21 cellular contexts compared by ENCODE assay signal in the genomic region with DNA sequence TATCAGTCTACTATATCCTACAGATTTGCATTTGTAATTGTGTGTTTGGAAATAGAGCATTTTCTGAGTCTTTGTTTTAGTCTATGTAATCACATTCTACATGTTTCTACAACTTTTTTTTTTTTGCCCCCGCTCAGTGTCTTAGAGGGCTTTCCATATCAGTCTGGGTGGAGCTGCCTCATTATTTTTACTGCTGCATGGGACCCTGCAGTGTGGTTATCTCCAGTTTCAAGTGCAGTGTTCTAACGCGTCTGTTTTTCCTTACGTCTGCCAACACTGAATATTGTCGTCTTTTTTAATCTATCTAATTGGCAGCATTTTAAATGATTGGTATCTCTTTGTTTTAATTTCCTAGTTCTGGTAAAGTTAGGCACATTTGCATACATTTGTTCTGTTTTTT. TPM values are rescaled to one million over a fixed set of nuclear protein-coding genes. Genes with fewer than 3 reads are reported as not detected.
DNase-seq lines count a peak whose midpoint lies in the region; ATAC-seq, FAIRE-seq and TF ChIP-seq lines count a peak whose summit lies in the region.
"Had no signal": no experiment of that assay in that cellular context is flagged by ENCODE, and none has a peak within 500 bp of the region (broad histone marks: within the 10 kb centered on the region; RNA-seq: fewer than 3 reads in every experiment).

No MANE protein-coding gene starts in this region.

- peak overlapping the region in 1 of 2 experiments; percentile 28; a peak in 1 of 4 replicates for H3K9ac ChIP-seq in K562 (ENCODE audit: insufficient read depth in 1 of 2, low read depth in 2 of 2, low read length in 2 of 2)

- H3K4me3 ChIP-seq in cardiac muscle cell (peak overlapping the region; percentile 4), K562 (no peak overlapping the region)
- H3K4me3 ChIP-seq: MG63, SJSA1 had no signal

- CTCF ChIA-PET in K562 (lab: Yijun Ruan, JAX; ENCODE audit: low intra/inter-chr PET ratio): interaction anchor here (0.6 kb wide), 1 partner anchor 120 kb away, joined by 3 read pairs; no protein-coding TSS in a partner anchor

- TF ChIP-seq CTCF in cardiac muscle cell (IDR thresholded peaks at IDR 0.05; ENCODE audit: low read depth, low read length): no peak
- no peak for TF ChIP-seq CTCF in K562 (IDR thresholded peaks at IDR 0.05 in 2 of 3, conservative IDR thresholded peaks at IDR 0.05 in 1 of 3; ENCODE audit: insufficient read depth in 2 of 3, low read depth in 1 of 3, low read length in 3 of 3)

- H3K4me1 Mint-ChIP-seq in memory B cell: peaks cover 19% of the 10 kb centered on the region

- no peaks in the 10 kb centered on the region for H4K20me1 ChIP-seq in K562 (replicated peaks; ENCODE audit: control insufficient read depth, insufficient read depth, low read length)

- no peak overlapping the region for H3K4me2 ChIP-seq in K562 (ENCODE audit: insufficient read depth, low read length)

- H3K79me2 ChIP-seq in K562 (ENCODE audit: control insufficient read depth, insufficient read depth, low read length): peaks cover 3% of the 10 kb centered on the region; the same call in 1 of the 3 replicates

- peak overlapping the region; percentile 48; the same call in 1 of the 2 replicates for H2AFZ ChIP-seq in K562 (ENCODE audit: low read depth, low read length)

- FAIRE-seq in K562 (lab: Jason Lieb, UNC): peak; percentile 75
- FAIRE-seq: D721Med, H1 had no signal

- in situ Hi-C loops in K562 (cut with MboI): no loop called here

- DNase-seq in cardiac muscle cell (ENCODE audit: low read depth in 1 of 2, low spot score in 1 of 2) (peak in 1 of 2 donors; percentile 64), Right ventricle myocardium inferior (ENCODE audit: missing footprints) (no peak), K562 (ENCODE audit: extremely low read depth in 1 of 4, low spot score in 3 of 4) (peak in 2 of 4 experiments; percentile 48 to 52), memory B cell (ENCODE audit: low spot score in 2 of 2) (no peak), HuH-7 (ENCODE audit: low spot score) (no peak)
- DNase-seq: DMS53, GDM1, MG63, NCI-H1417, NCI-H1694 treated with DMSO at 0.1 percent for 48 hours, NCI-H2081 treated with DMSO at 0.1 percent for 48 hours, NCI-H2171 treated with DMSO at 0.1 percent for 48 hours, NCI-H524 treated with DMSO at 0.1 percent for 48 hours, NCI-H82 had no signal

- no peak overlapping the region for H3K4me3 Mint-ChIP-seq in memory B cell

- H3K36me3 ChIP-seq in cardiac muscle cell: no peaks in the 10 kb centered on the region
- peaks cover 37% of the 10 kb centered on the region for H3K36me3 ChIP-seq in K562 (ENCODE audit: control insufficient read depth, insufficient read depth, low read length)
- H3K36me3 ChIP-seq: MG63 had no signal

- 21% methylated on average over 5 of the region's 5 CpGs for WGBS in K562 (ENCODE audit: insufficient coverage, low coverage, missing lambda C conversion rate)

- peak overlapping the region; percentile 85 for H3K27ac ChIP-seq in cardiac muscle cell
- H3K27ac ChIP-seq in K562 (ENCODE audit: extremely low read depth, low read depth, low read length): peak overlapping the region; percentile 18; the same call in 1 of the 3 replicates
- H3K27ac ChIP-seq: C4-2B, SJSA1 had no signal

- no TSS peak for BruUV-seq in K562 (replicated peaks; lab: Mats Ljungman, UMichigan)

- TF ChIP-seq RAD21 in K562 (CRISPR knock-in tag; conservative IDR thresholded peaks at IDR 0.05 in 1 of 2, IDR thresholded peaks at IDR 0.05 in 1 of 2): no peak

- H3K27me3 ChIP-seq in cardiac muscle cell (no peaks in the 10 kb centered on the region), K562 (ENCODE audit: control insufficient read depth in 2 of 2, insufficient read depth in 2 of 2, low read length in 2 of 2) (no peaks in the 10 kb centered on the region)
- H3K27me3 ChIP-seq: MG63, SJSA1 had no signal

- H3K4me1 ChIP-seq in cardiac muscle cell (ENCODE audit: low read depth) (peaks cover 18% of the 10 kb centered on the region), K562 (replicated peaks in 1 of 2; ENCODE audit: control insufficient read depth in 2 of 2, insufficient read depth in 2 of 2, low read length in 2 of 2) (peaks cover 0 to 13% of the 10 kb centered on the region in 2 experiments; a peak in 4 of 5 replicates)
- H3K4me1 ChIP-seq: SJSA1 had no signal

- peak overlapping the region; percentile 42 for H3K27ac Mint-ChIP-seq in memory B cell

- peaks cover 28% of the 10 kb centered on the region for H3K36me3 Mint-ChIP-seq in memory B cell

- no peak for ATAC-seq in Right ventricle myocardium inferior
- peak; percentile 85 for ATAC-seq in K562
- ATAC-seq in memory B cell (ENCODE audit: low read depth): no peak
- no peak for ATAC-seq in GM21717 (IDR thresholded peaks at IDR 0.05; ENCODE audit: unreplicated experiment)
- ATAC-seq: HCT116, Panc1 had no signal

- no peaks in the 10 kb centered on the region for H3K9me3 Mint-ChIP-seq in memory B cell

- POLR2A ChIA-PET in K562 (lab: Yijun Ruan, JAX): interaction anchor here (1.0 to 2.9 kb wide), 5 partner anchors 8 to 46 kb away, joined by 3 to 14 read pairs (median 8); partner anchors contain the start of gene CUL9

- intact Hi-C loops in Right ventricle myocardium inferior (cut with DNase I): no loop called here
- intact Hi-C loops in K562 (cut with micrococcal nuclease): no loop called here

- TF ChIP-seq EP300 in K562 (IDR thresholded peaks at IDR 0.05; ENCODE audit: low read length): no peak

- H3K9me1 ChIP-seq in K562 (ENCODE audit: control insufficient read depth, insufficient read depth, low read length): no peaks in the 10 kb centered on the region

- H3K9me3 ChIP-seq in cardiac muscle cell (ENCODE audit: low read depth) (no peaks in the 10 kb centered on the region), K562 (replicated peaks; ENCODE audit: control insufficient read depth, insufficient read depth, low read depth, low read length) (no peaks in the 10 kb centered on the region)
- H3K9me3 ChIP-seq: MG63, SJSA1 had no signal

- TF ChIP-seq POLR2A in K562 (conservative IDR thresholded peaks at IDR 0.05): no peak

- H3K27me3 Mint-ChIP-seq in memory B cell: no peaks in the 10 kb centered on the region

RNA-seq across cellular contexts. Expression of gene CUL9, which starts 7.9 kb away (rescaled TPM):
- 34.8 and 76.0 TPM in 2 replicates for total RNA-seq in cardiac muscle cell
- polyA plus RNA-seq in cardiac muscle cell: 29.0 and 44.2 TPM in 2 replicates
- 14.0 TPM for total RNA-seq in Right ventricle myocardium inferior
- total RNA-seq in K562 (2011; cell fraction: chromatin; rRNA removed; ENCODE audit: low replicate concordance): 74.5 and 153 TPM in 2 replicates
- total RNA-seq in K562 (2011; cell fraction: nucleolus; rRNA removed): 62.1 and 70.9 TPM in 2 replicates
- 62.3 and 69.4 TPM in 2 replicates for total RNA-seq in K562 (2011; cell fraction: nucleoplasm; rRNA removed)
- total RNA-seq in K562 (2014; rRNA removed): 6.5 and 8.6 TPM in 2 replicates
- total RNA-seq in K562 (2014; rRNA removed; fragmentation: Illumina TruSeq; extraction: Trizol): 4.1 and 5.8 TPM in 2 replicates
- 7.4 and 7.5 TPM in 2 replicates for total RNA-seq in K562 (2015; rRNA removed; fragmentation: Illumina TruSeq; extraction: Trizol)
- 10.0 and 13.4 TPM in 2 replicates for total RNA-seq in K562 (2021)
- 7.0 and 13.5 TPM in 2 replicates for polyA plus RNA-seq in K562 (2011; rRNA removed)
- 5.8 and 6.2 TPM in 2 replicates for polyA plus RNA-seq in K562 (2011; cell fraction: cytosol; rRNA removed)
- polyA plus RNA-seq in K562 (2011; cell fraction: nucleus; rRNA removed): 82.8 and 102 TPM in 2 replicates
- 10.1 and 29.2 TPM in 2 replicates for polyA plus RNA-seq in K562 (2012)
- 6.2 and 6.6 TPM in 2 replicates for polyA plus RNA-seq in K562 (2014; fragmentation: Illumina TruSeq; extraction: Trizol)
- polyA plus RNA-seq in K562 (2014; fragmentation: Nextera tagmentation; extraction: Ambion mirVana): under 1 TPM; 0.50 to 0.51 TPM
- 9.7 and 20.7 TPM in 2 replicates for polyA plus RNA-seq in K562 (2014; rRNA removed)
- 7.7 and 10.8 TPM in 2 replicates for polyA minus RNA-seq in K562 (2011; rRNA and poly(A)+ RNA removed)
- 3.4 and 6.3 TPM in 2 replicates for polyA minus RNA-seq in K562 (2011; cell fraction: cytosol; rRNA and poly(A)+ RNA removed)
- polyA minus RNA-seq in K562 (2011; cell fraction: nucleus; rRNA and poly(A)+ RNA removed): 18.6 and 30.8 TPM in 2 replicates

RNA-seq across cellular contexts. Expression of gene SRF, which starts 18.8 kb away (rescaled TPM):
- total RNA-seq in cardiac muscle cell (72.1 and 76.8 TPM in 2 replicates), Right ventricle myocardium inferior (77.6 TPM), K562 (2014; rRNA removed) (24.6 and 31.5 TPM in 2 replicates), K562 (2014; rRNA removed; fragmentation: Illumina TruSeq; extraction: Trizol) (11.1 and 12.6 TPM in 2 replicates), K562 (2015; rRNA removed; fragmentation: Illumina TruSeq; extraction: Trizol) (19.4 and 20.1 TPM in 2 replicates), K562 (2021) (32.7 and 37.0 TPM in 2 replicates)
- polyA plus RNA-seq in cardiac muscle cell (9.7 and 10.2 TPM in 2 replicates), K562 (2011; rRNA removed) (25.3 and 29.5 TPM in 2 replicates), K562 (2014; fragmentation: Illumina TruSeq; extraction: Trizol) (29.8 and 35.8 TPM in 2 replicates), K562 (2014; fragmentation: Nextera tagmentation; extraction: Ambion mirVana) (1 to 10 TPM; 2.5 to 2.8 TPM), K562 (2014; rRNA removed) (28.4 and 32.2 TPM in 2 replicates)
- 13.7 and 28.2 TPM in 2 replicates for total RNA-seq in K562 (2011; cell fraction: chromatin; rRNA removed; ENCODE audit: low replicate concordance)
- 20.1 and 23.2 TPM in 2 replicates for total RNA-seq in K562 (2011; cell fraction: nucleolus; rRNA removed)
- 23.9 and 30.5 TPM in 2 replicates for total RNA-seq in K562 (2011; cell fraction: nucleoplasm; rRNA removed)
- 39.3 and 67.9 TPM in 2 replicates for polyA plus RNA-seq in K562 (2011; cell fraction: cytosol; rRNA removed)
- 41.4 and 58.3 TPM in 2 replicates for polyA plus RNA-seq in K562 (2011; cell fraction: nucleus; rRNA removed)
- 35.4 TPM in 2 replicates for polyA plus RNA-seq in K562 (2012)
- 16.6 and 31.6 TPM in 2 replicates for polyA minus RNA-seq in K562 (2011; rRNA and poly(A)+ RNA removed)
- polyA minus RNA-seq in K562 (2011; cell fraction: cytosol; rRNA and poly(A)+ RNA removed): 23.6 and 23.7 TPM in 2 replicates
- polyA minus RNA-seq in K562 (2011; cell fraction: nucleus; rRNA and poly(A)+ RNA removed): 11.4 and 14.8 TPM in 2 replicates

RNA-seq across cellular contexts. Expression of gene DNPH1, which starts 39.4 kb away (rescaled TPM):
- total RNA-seq in cardiac muscle cell (111 and 176 TPM in 2 replicates), Right ventricle myocardium inferior (29.9 TPM), K562 (2014; rRNA removed) (237 and 302 TPM in 2 replicates), K562 (2014; rRNA removed; fragmentation: Illumina TruSeq; extraction: Trizol) (25.7 and 32.4 TPM in 2 replicates), K562 (2015; rRNA removed; fragmentation: Illumina TruSeq; extraction: Trizol) (67.7 and 68.7 TPM in 2 replicates), K562 (2021) (127 and 140 TPM in 2 replicates)
- polyA plus RNA-seq in cardiac muscle cell (138 and 209 TPM in 2 replicates), K562 (2011; rRNA removed) (136 and 161 TPM in 2 replicates), K562 (2014; fragmentation: Illumina TruSeq; extraction: Trizol) (48.8 and 72.3 TPM in 2 replicates), K562 (2014; fragmentation: Nextera tagmentation; extraction: Ambion mirVana) (10 to 100 TPM in 1 of 2 experiments, 1 to 10 TPM in 1; 7.3 to 13.9 TPM), K562 (2014; rRNA removed) (300 and 346 TPM in 2 replicates)
- 41.0 and 115 TPM in 2 replicates for total RNA-seq in K562 (2011; cell fraction: chromatin; rRNA removed; ENCODE audit: low replicate concordance)
- total RNA-seq in K562 (2011; cell fraction: nucleolus; rRNA removed): 111 and 120 TPM in 2 replicates
- total RNA-seq in K562 (2011; cell fraction: nucleoplasm; rRNA removed): 76.8 and 84.6 TPM in 2 replicates
- polyA plus RNA-seq in K562 (2011; cell fraction: cytosol; rRNA removed): 293 and 491 TPM in 2 replicates
- 149 and 187 TPM in 2 replicates for polyA plus RNA-seq in K562 (2011; cell fraction: nucleus; rRNA removed)
- 197 and 211 TPM in 2 replicates for polyA plus RNA-seq in K562 (2012)
- 23.2 and 30.5 TPM in 2 replicates for polyA minus RNA-seq in K562 (2011; rRNA and poly(A)+ RNA removed)
- polyA minus RNA-seq in K562 (2011; cell fraction: cytosol; rRNA and poly(A)+ RNA removed): 26.2 and 27.7 TPM in 2 replicates
- 26.3 and 34.4 TPM in 2 replicates for polyA minus RNA-seq in K562 (2011; cell fraction: nucleus; rRNA and poly(A)+ RNA removed)

RNA-seq across cellular contexts. Expression of gene TTBK1, which starts 53.4 kb away (rescaled TPM):
- total RNA-seq in cardiac muscle cell (0.60 and 1.0 TPM in 2 replicates), Right ventricle myocardium inferior (0.19 TPM), K562 (2014; rRNA removed) (not detected in 2 replicates), K562 (2014; rRNA removed; fragmentation: Illumina TruSeq; extraction: Trizol) (not detected in 2 replicates), K562 (2015; rRNA removed; fragmentation: Illumina TruSeq; extraction: Trizol) (not detected in 2 replicates), K562 (2021) (not detected in 2 replicates)
- polyA plus RNA-seq in cardiac muscle cell (0.15 and 0.17 TPM in 2 replicates), K562 (2011; rRNA removed) (not detected in 2 replicates), K562 (2014; fragmentation: Illumina TruSeq; extraction: Trizol) (not detected in 2 replicates), K562 (2014; fragmentation: Nextera tagmentation; extraction: Ambion mirVana) (not detected), K562 (2014; rRNA removed) (not detected in 2 replicates)
- total RNA-seq in K562 (2011; cell fraction: chromatin; rRNA removed; ENCODE audit: low replicate concordance): 0.07 TPM in 1 of 2 replicates, not detected in the other
- total RNA-seq in K562 (2011; cell fraction: nucleolus; rRNA removed): under 0.01 TPM in 1 of 2 replicates, not detected in the other
- 0.07 TPM in 1 of 2 replicates, not detected in the other for total RNA-seq in K562 (2011; cell fraction: nucleoplasm; rRNA removed)
- not detected in 2 replicates for polyA plus RNA-seq in K562 (2011; cell fraction: cytosol; rRNA removed)
- polyA plus RNA-seq in K562 (2011; cell fraction: nucleus; rRNA removed): not detected in 2 replicates
- polyA plus RNA-seq in K562 (2012): 0.01 TPM in 1 of 2 replicates, not detected in the other
- not detected in 2 replicates for polyA minus RNA-seq in K562 (2011; rRNA and poly(A)+ RNA removed)
- not detected in 2 replicates for polyA minus RNA-seq in K562 (2011; cell fraction: cytosol; rRNA and poly(A)+ RNA removed)
- polyA minus RNA-seq in K562 (2011; cell fraction: nucleus; rRNA and poly(A)+ RNA removed): under 0.01 TPM in 1 of 2 replicates, not detected in the other
- total RNA-seq: SJSA1 had no signal
